9 cellular contexts compared by ENCODE assay signal in the genomic region with DNA sequence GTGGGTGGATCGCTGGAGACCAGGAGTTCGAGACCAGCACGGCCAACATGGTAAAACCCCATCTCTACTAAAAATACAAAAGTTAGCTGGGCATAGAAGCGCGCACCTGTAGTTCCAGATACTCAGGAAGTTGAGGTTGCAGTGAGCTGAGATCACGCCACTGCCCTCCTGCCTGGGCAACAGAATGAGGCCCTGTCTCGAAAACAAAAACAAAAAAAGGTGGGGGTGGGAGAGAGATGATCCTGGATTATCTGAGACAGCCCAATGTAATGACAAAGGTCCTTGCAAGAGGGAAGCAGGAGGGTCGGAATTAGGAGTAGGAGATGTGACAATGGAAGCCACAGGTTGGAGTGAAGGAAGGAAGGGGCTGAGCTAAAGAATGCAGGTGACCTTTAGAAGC.
DNase-seq lines count a peak whose midpoint lies in the region; ATAC-seq and TF ChIP-seq lines count a peak whose summit lies in the region.
"Had no signal": no experiment of that assay in that cellular context is flagged by ENCODE, and none has a peak within 500 bp of the region (broad histone marks: within the 10 kb centered on the region; RNA-seq: fewer than 3 reads in every experiment).

No MANE protein-coding gene starts in this region.

- H3K79me2 ChIP-seq in neural progenitor cell (ENCODE audit: low read depth) = no peaks in the 10 kb centered on the region

- H3K36me3 ChIP-seq in HUES6 (ENCODE audit: control insufficient read depth, insufficient read depth, low read length) (peaks cover 21% of the 10 kb centered on the region), neural progenitor cell (no peaks in the 10 kb centered on the region)

- H2AFZ ChIP-seq in neural progenitor cell (replicated peaks) = no peak overlapping the region

- CTCF ChIA-PET in activated naive CD4-positive, alpha-beta T cell treated with anti-CD3 and anti-CD28 coated beads, Interleukin-2, amount 10 ng/mL, durations not matched to agents 7 days and 5 days (lab: Charles Lee) = interaction anchor here (0.8 to 1.5 kb wide), 8 partner anchors 37 to 181 kb away, joined by 3 to 7 read pairs (median 3); no protein-coding TSS in a partner anchor

- H3K36me3 Mint-ChIP-seq in activated naive CD4-positive, alpha-beta T cell treated with anti-CD3 and anti-CD28 coated beads, Interleukin-2, amount 10 ng/mL, durations not matched to agents 7 days and 5 days = peaks cover 39% of the 10 kb centered on the region
- H3K36me3 Mint-ChIP-seq in neural progenitor cell = peaks cover 7% of the 10 kb centered on the region

- peak overlapping the region; percentile 51 for H3K4me3 Mint-ChIP-seq in activated naive CD4-positive, alpha-beta T cell treated with anti-CD3 and anti-CD28 coated beads, Interleukin-2, amount 10 ng/mL, durations not matched to agents 7 days and 5 days
- H3K4me3 Mint-ChIP-seq in neural progenitor cell = no peak overlapping the region

- peak overlapping the region; percentile 8; the same call in 1 of the 2 replicates for H3K27ac ChIP-seq in HUES6 (ENCODE audit: low read depth, low read length)
- H3K27ac ChIP-seq in neural progenitor cell = peak overlapping the region; percentile 48
- H3K27ac ChIP-seq: right atrium auricular region had no signal

- no peaks in the 10 kb centered on the region for H3K9me3 Mint-ChIP-seq in activated naive CD4-positive, alpha-beta T cell treated with anti-CD3 and anti-CD28 coated beads, Interleukin-2, amount 10 ng/mL, durations not matched to agents 7 days and 5 days
- H3K9me3 Mint-ChIP-seq in neural progenitor cell = no peaks in the 10 kb centered on the region

- H3K4me3 ChIP-seq in GM12865 (ENCODE audit: low read depth, low read length) (no peak overlapping the region), HUES6 (ENCODE audit: low read depth, low read length) (no peak overlapping the region), neural progenitor cell (no peak overlapping the region)
- H3K4me3 ChIP-seq: right atrium auricular region had no signal

- TF ChIP-seq CTCF in GM12865 (IDR thresholded peaks at IDR 0.05; ENCODE audit: insufficient read depth, low read depth, low read length, missing control alignments) (no peak), neural progenitor cell (IDR thresholded peaks at IDR 0.05) (no peak)

- H3K4me1 ChIP-seq in HUES6 (ENCODE audit: control insufficient read depth, insufficient read depth, low read length) (peaks cover 2% of the 10 kb centered on the region), neural progenitor cell (peaks cover 15% of the 10 kb centered on the region)

- DNase-seq in GM12865 (ENCODE audit: low read depth) = peak; percentile 72
- peak; percentile 55 for DNase-seq in activated naive CD4-positive, alpha-beta T cell treated with anti-CD3 and anti-CD28 coated beads, Interleukin-2, amount 10 ng/mL, durations not matched to agents 7 days and 5 days
- DNase-seq in neural progenitor cell (ENCODE audit: low spot score) = peak; percentile 55
- no peak for DNase-seq in kidney glomerular epithelial cell (lab: John Stamatoyannopoulos, UW)
- DNase-seq in HT-29 (ENCODE audit: low spot score) = no peak
- DNase-seq: NCI-H2171 treated with DMSO at 0.1 percent for 48 hours had no signal

- H3K9ac ChIP-seq in HUES6 (ENCODE audit: low read length) (no peak overlapping the region), neural progenitor cell (no peak overlapping the region)

- peak overlapping the region; percentile 59 for H3K4me2 ChIP-seq in neural progenitor cell

- H3K27me3 ChIP-seq in HUES6 (ENCODE audit: control insufficient read depth, insufficient read depth, low read length) (no peaks in the 10 kb centered on the region), neural progenitor cell (no peaks in the 10 kb centered on the region)
- H3K27me3 ChIP-seq: right atrium auricular region had no signal

- no peak for ATAC-seq in HG03457 (IDR thresholded peaks at IDR 0.05; ENCODE audit: unreplicated experiment)

- no peaks in the 10 kb centered on the region for H3K27me3 Mint-ChIP-seq in activated naive CD4-positive, alpha-beta T cell treated with anti-CD3 and anti-CD28 coated beads, Interleukin-2, amount 10 ng/mL, durations not matched to agents 7 days and 5 days
- peaks cover 2% of the 10 kb centered on the region for H3K27me3 Mint-ChIP-seq in neural progenitor cell (ENCODE audit: insufficient read depth, low read depth)

- peak overlapping the region; percentile 92 for H3K27ac Mint-ChIP-seq in activated naive CD4-positive, alpha-beta T cell treated with anti-CD3 and anti-CD28 coated beads, Interleukin-2, amount 10 ng/mL, durations not matched to agents 7 days and 5 days
- H3K27ac Mint-ChIP-seq in neural progenitor cell = no peak overlapping the region

- H3K9me3 ChIP-seq in HUES6 (ENCODE audit: control insufficient read depth, insufficient read depth, low read depth, low read length) = no peaks in the 10 kb centered on the region
- H3K9me3 ChIP-seq in neural progenitor cell (ENCODE audit: low read depth) = no peaks in the 10 kb centered on the region
- H3K9me3 ChIP-seq: right atrium auricular region had no signal

- peaks cover 6% of the 10 kb centered on the region for H4K20me1 ChIP-seq in neural progenitor cell (ENCODE audit: low read depth)

- peaks cover 6% of the 10 kb centered on the region for H3F3A ChIP-seq in neural progenitor cell (ENCODE audit: low read depth)

- peaks cover 67% of the 10 kb centered on the region for H3K4me1 Mint-ChIP-seq in activated naive CD4-positive, alpha-beta T cell treated with anti-CD3 and anti-CD28 coated beads, Interleukin-2, amount 10 ng/mL, durations not matched to agents 7 days and 5 days
- peaks cover 13% of the 10 kb centered on the region for H3K4me1 Mint-ChIP-seq in neural progenitor cell

Comparison
In these comparisons a context has a peak if more than half of its experiments do, and no peak if none do; other contexts are left out.
1. DNase-seq: peak in GM12865 (single experiment), activated naive CD4-positive, alpha-beta T cell treated with anti-CD3 and anti-CD28 coated beads, Interleukin-2, amount 10 ng/mL, durations not matched to agents 7 days and 5 days (single experiment) and neural progenitor cell (single experiment); none in kidney glomerular epithelial cell (single experiment) and HT-29 (single experiment).